Comparison of ENCODE assay signal across 8 cellular contexts in the genomic region with DNA sequence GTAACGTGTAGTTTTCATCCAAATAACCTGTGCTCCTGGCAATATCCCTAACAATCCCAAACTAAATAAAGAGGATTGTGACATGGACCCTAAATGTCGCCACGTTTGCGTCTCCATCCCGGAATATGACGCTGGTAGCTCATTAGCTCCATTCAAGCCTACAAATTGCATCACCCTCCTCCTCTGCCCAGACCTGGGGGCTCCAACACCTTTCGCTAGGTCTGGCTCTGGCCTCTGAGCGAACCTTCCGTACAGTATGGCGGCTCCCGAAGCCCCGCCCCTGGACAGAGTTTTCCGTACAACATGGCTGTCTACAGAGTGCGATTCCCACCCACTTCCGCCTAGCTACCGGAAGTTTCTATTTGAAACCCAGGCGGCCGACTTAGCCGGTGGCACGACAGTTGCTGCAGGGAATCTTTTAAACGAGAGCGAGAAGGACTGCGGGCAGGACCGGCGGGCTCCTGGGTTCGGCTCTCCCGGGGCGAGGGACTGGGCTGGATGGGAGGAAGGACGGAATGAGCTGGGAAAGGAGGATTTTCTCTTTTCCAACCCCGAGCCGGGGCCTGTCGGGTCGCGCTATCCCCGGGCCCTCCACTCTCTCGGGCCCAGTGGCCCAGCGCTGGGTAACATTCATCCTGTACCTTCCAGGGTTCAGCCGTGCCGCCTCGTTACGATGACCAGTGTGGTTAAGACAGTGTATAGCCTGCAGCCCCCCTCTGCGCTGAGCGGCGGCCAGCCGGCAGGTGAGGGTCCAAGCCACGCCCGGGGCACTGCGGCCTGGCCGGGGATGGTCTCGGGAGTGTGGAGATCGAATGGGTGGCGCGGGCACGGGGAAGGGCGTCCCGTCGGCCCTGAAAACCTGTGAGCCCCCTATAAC. TPM values are rescaled to one million over a fixed set of nuclear protein-coding genes. Genes with fewer than 3 reads are reported as not detected.
A peak's percentile ranks its signal among the peaks of the same experiment; 100 is the strongest.
DNase-seq lines count a peak whose midpoint lies in the region; ATAC-seq and TF ChIP-seq lines count a peak whose summit lies in the region.

A gene with protein sequence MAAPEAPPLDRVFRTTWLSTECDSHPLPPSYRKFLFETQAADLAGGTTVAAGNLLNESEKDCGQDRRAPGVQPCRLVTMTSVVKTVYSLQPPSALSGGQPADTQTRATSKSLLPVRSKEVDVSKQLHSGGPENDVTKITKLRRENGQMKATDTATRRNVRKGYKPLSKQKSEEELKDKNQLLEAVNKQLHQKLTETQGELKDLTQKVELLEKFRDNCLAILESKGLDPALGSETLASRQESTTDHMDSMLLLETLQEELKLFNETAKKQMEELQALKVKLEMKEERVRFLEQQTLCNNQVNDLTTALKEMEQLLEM (plus strand): TSS at position 142 of the 877 bp plus-strand sequence. CDS start 115 bp downstream, at position 257.

- TF ChIP-seq CTCF in chondrocyte (IDR thresholded peaks at IDR 0.05) (no peak), kidney epithelial cell (IDR thresholded peaks at IDR 0.05; ENCODE audit: insufficient read depth, low read length, poor library complexity, severe bottlenecking) (no peak)

- H3K36me3 ChIP-seq in kidney epithelial cell (ENCODE audit: control insufficient read depth, insufficient read depth, low read length): peaks cover 3% of the 10 kb centered on the region

- H3K9me3 Mint-ChIP-seq in chondrocyte (ENCODE audit: low read depth): no peaks in the 10 kb centered on the region

- peak within 1 kb of the TSS; percentile 88 for H3K27ac Mint-ChIP-seq in chondrocyte (ENCODE audit: unreplicated experiment)

- no peaks in the 10 kb centered on the region for H3K27me3 Mint-ChIP-seq in chondrocyte (ENCODE audit: low read depth)

- ATAC-seq in HG03439 (IDR thresholded peaks at IDR 0.05; ENCODE audit: unreplicated experiment): peak; percentile 91

- peaks cover 37% of the 10 kb centered on the region for H3K4me1 Mint-ChIP-seq in chondrocyte (ENCODE audit: low read depth)

- DNase-seq in Ammon's horn (ENCODE audit: low spot score): peak; percentile 94
- peak; percentile 88 for DNase-seq in GM19238 (ENCODE audit: insufficient read length, low spot score)
- DNase-seq in NCI-H510A treated with DMSO at 0.1 percent for 48 hours (lab: John Stamatoyannopoulos, UW): peak; percentile 87
- DNase-seq in activated CD4-positive, alpha-beta T cell treated with anti-CD3 and anti-CD28 coated beads for 1 hour: peak; percentile 86
- DNase-seq in chondrocyte (ENCODE audit: low spot score): no peak
- DNase-seq in kidney epithelial cell (ENCODE audit: low read depth): peak; percentile 69
- peak; percentile 90 to 95 for DNase-seq in stimulated activated CD4-positive, alpha-beta T cell treated with anti-CD3 and anti-CD28 coated beads, Interleukin-15, amount 100 ng/mL, for 48 hours (ENCODE audit: low read depth in 2 of 2)

- H3K36me3 Mint-ChIP-seq in chondrocyte (ENCODE audit: low read depth): peaks cover 2% of the 10 kb centered on the region

- H3K27me3 ChIP-seq in kidney epithelial cell (ENCODE audit: control insufficient read depth, insufficient read depth, low read length): no peaks in the 10 kb centered on the region

- peak within 1 kb of the TSS; percentile 98 for H3K4me3 ChIP-seq in kidney epithelial cell (ENCODE audit: low read depth, low read length)

- peak within 1 kb of the TSS; percentile 94 for H3K4me3 Mint-ChIP-seq in chondrocyte (ENCODE audit: unreplicated experiment)

RNA-seq across cellular contexts. Expression of the gene that starts here (rescaled TPM):
- total RNA-seq in chondrocyte (20.9 to 28.4 TPM (median 27.9 TPM) in 3 replicates), kidney epithelial cell (23.2 and 30.0 TPM in 2 replicates)
